ENCODE assay signal across 2 cellular contexts in the genomic region with DNA sequence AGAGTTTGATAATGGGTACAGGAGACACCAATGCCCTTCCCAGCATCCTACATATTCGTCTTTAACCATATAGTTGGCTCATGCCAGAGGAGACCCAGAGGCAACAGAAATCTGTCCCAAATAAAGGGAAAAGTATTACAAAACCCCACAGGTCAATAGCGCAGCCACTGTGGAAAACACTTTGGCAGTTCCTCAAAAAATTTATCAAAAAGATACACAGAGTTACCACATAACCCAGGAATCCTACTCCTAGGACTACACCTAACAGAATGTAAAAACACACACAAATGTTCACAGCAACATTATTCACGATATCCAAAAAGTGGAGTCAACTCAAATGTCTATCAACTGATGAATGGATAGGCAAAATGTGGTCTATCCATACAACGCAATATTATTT.
TF ChIP-seq lines count a peak whose summit lies in the region.

No MANE protein-coding gene starts in this region.

TF ChIP-seq in HepG2, 621 proteins besides CTCF, POLR2A, EP300 and RAD21 (continued from another document):
- TF ChIP-seq, protein P1, sequence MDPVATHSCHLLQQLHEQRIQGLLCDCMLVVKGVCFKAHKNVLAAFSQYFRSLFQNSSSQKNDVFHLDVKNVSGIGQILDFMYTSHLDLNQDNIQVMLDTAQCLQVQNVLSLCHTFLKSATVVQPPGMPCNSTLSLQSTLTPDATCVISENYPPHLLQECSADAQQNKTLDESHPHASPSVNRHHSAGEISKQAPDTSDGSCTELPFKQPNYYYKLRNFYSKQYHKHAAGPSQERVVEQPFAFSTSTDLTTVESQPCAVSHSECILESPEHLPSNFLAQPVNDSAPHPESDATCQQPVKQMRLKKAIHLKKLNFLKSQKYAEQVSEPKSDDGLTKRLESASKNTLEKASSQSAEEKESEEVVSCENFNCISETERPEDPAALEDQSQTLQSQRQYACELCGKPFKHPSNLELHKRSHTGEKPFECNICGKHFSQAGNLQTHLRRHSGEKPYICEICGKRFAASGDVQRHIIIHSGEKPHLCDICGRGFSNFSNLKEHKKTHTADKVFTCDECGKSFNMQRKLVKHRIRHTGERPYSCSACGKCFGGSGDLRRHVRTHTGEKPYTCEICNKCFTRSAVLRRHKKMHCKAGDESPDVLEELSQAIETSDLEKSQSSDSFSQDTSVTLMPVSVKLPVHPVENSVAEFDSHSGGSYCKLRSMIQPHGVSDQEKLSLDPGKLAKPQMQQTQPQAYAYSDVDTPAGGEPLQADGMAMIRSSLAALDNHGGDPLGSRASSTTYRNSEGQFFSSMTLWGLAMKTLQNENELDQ (CRISPR knock-in tag; IDR thresholded peaks at IDR 0.05; ENCODE audit: borderline replicate concordance), result no peak
- TF ChIP-seq ZBTB1 (CRISPR knock-in tag; IDR thresholded peaks at IDR 0.05; ENCODE audit: borderline replicate concordance), result no peak

TF ChIP-seq in A549, 52 proteins besides CTCF, POLR2A, EP300 and RAD21 (continued from another document):
- no peak for TF ChIP-seq MAX (IDR thresholded peaks at IDR 0.05)
- TF ChIP-seq ZSCAN20 (CRISPR knock-in tag; IDR thresholded peaks at IDR 0.05), result no peak
- no peak for TF ChIP-seq HMGXB4 (CRISPR knock-in tag; IDR thresholded peaks at IDR 0.05; ENCODE audit: borderline replicate concordance)
- no peak for TF ChIP-seq RNF2 (IDR thresholded peaks at IDR 0.05; ENCODE audit: borderline replicate concordance, low read depth)
- TF ChIP-seq TP53 (CRISPR knock-in tag; IDR thresholded peaks at IDR 0.05), result no peak
- TF ChIP-seq CBX8 (IDR thresholded peaks at IDR 0.05), result no peak
- TF ChIP-seq SMC3 (IDR thresholded peaks at IDR 0.05), result no peak
- no peak for TF ChIP-seq CHD2 (IDR thresholded peaks at IDR 0.05; ENCODE audit: low read length, partially characterized antibody)
- TF ChIP-seq E2F6 (IDR thresholded peaks at IDR 0.05; ENCODE audit: borderline replicate concordance, low read depth), result no peak
- TF ChIP-seq, protein P2, sequence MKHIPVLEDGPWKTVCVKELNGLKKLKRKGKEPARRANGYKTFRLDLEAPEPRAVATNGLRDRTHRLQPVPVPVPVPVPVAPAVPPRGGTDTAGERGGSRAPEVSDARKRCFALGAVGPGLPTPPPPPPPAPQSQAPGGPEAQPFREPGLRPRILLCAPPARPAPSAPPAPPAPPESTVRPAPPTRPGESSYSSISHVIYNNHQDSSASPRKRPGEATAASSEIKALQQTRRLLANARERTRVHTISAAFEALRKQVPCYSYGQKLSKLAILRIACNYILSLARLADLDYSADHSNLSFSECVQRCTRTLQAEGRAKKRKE (CRISPR knock-in tag; IDR thresholded peaks at IDR 0.05; ENCODE audit: low read depth), result no peak
- TF ChIP-seq NR3C1 (IDR thresholded peaks at IDR 0.05), result no peak
